Comparison of ENCODE assay signal across 24 cellular contexts in genomic region chr6:114543696-114544095, GRCh38.
"Had no signal": no experiment of that assay in that cellular context is flagged by ENCODE, and none has a peak within 500 bp of the region (broad histone marks: within the 10 kb centered on the region; RNA-seq: fewer than 3 reads in every experiment).

No MANE protein-coding gene starts in this region.

- H3K9me3 Mint-ChIP-seq: nephron, neural progenitor cell had no signal

- H3K4me2 ChIP-seq: neural progenitor cell had no signal

- H3K79me2 ChIP-seq: parathyroid adenoma had no signal

- H2AFZ ChIP-seq: neural progenitor cell, parathyroid adenoma had no signal

- H3K27me3 ChIP-seq: esophagus squamous epithelium, heart right ventricle, left lung, neural progenitor cell, transverse colon, vagina had no signal

- H3K4me1 Mint-ChIP-seq: naive thymus-derived CD4-positive, alpha-beta T cell; nephron; neural progenitor cell; stimulated activated naive B cell treated with anti-CD40 and anti-IgM and Interleukin-4, amounts not matched to agents 10 μg/mL and 1 μg/mL and 100 μg/mL, for 72 hours had no signal

- H3K4me1 ChIP-seq: esophagus squamous epithelium, heart right ventricle, left lung, neural progenitor cell, parathyroid adenoma, transverse colon, vagina had no signal

- H3K36me3 ChIP-seq: esophagus squamous epithelium, heart right ventricle, left lung, neural progenitor cell, transverse colon, vagina had no signal

- DNase-seq: dermis blood vessel endothelial cell; effector memory CD4-positive, alpha-beta T cell; erythroblast; esophagus squamous epithelium; foreskin melanocyte; glutamatergic neuron; heart right ventricle; hippocampal formation; left cardiac atrium; left lung; mesenchymal stem cell; midbrain; naive thymus-derived CD4-positive, alpha-beta T cell; stimulated activated CD4-positive, alpha-beta T cell treated with anti-CD3 and anti-CD28 coated beads, Interleukin-2, amount 100 ng/mL, for 24 hours; stimulated activated naive B cell treated with anti-CD40 and anti-IgM and Interleukin-4, amounts not matched to agents 10 μg/mL and 1 μg/mL and 100 μg/mL, for 72 hours; transverse colon had no signal

- H3K27ac Mint-ChIP-seq: naive thymus-derived CD4-positive, alpha-beta T cell; nephron; neural progenitor cell; progenitor cell of endocrine pancreas; stimulated activated naive B cell treated with anti-CD40 and anti-IgM and Interleukin-4, amounts not matched to agents 10 μg/mL and 1 μg/mL and 100 μg/mL, for 72 hours; stimulated activated naive CD8-positive, alpha-beta T cell treated with anti-CD3 and anti-CD28 coated beads, Interleukin-15, Interleukin-2, amounts not matched to agents 100 ng/mL and 50 ng/mL, for 24 hours had no signal

- H3K27ac ChIP-seq: coronary artery, esophagus squamous epithelium, heart right ventricle, left lung, neural progenitor cell, parathyroid adenoma, transverse colon, vagina had no signal

- H3K4me3 Mint-ChIP-seq: naive thymus-derived CD4-positive, alpha-beta T cell; nephron; neural progenitor cell; stimulated activated naive B cell treated with anti-CD40 and anti-IgM and Interleukin-4, amounts not matched to agents 10 μg/mL and 1 μg/mL and 100 μg/mL, for 72 hours; stimulated activated naive CD8-positive, alpha-beta T cell treated with anti-CD3 and anti-CD28 coated beads, Interleukin-15, Interleukin-2, amounts not matched to agents 100 ng/mL and 50 ng/mL, for 24 hours had no signal

- ATAC-seq: heart right ventricle; left cardiac atrium; left lung; naive thymus-derived CD4-positive, alpha-beta T cell; sciatic nerve; stimulated activated naive B cell treated with anti-CD40 and anti-IgM and Interleukin-4, amounts not matched to agents 10 μg/mL and 1 μg/mL and 100 μg/mL, for 72 hours had no signal

- H3K36me3 Mint-ChIP-seq: naive thymus-derived CD4-positive, alpha-beta T cell; neural progenitor cell; stimulated activated naive B cell treated with anti-CD40 and anti-IgM and Interleukin-4, amounts not matched to agents 10 μg/mL and 1 μg/mL and 100 μg/mL, for 72 hours had no signal

- H3K4me3 ChIP-seq: coronary artery, esophagus squamous epithelium, heart right ventricle, left lung, neural progenitor cell, transverse colon, vagina had no signal

- H3K27me3 Mint-ChIP-seq: naive thymus-derived CD4-positive, alpha-beta T cell; progenitor cell of endocrine pancreas; stimulated activated naive B cell treated with anti-CD40 and anti-IgM and Interleukin-4, amounts not matched to agents 10 μg/mL and 1 μg/mL and 100 μg/mL, for 72 hours; stimulated activated naive CD8-positive, alpha-beta T cell treated with anti-CD3 and anti-CD28 coated beads, Interleukin-15, Interleukin-2, amounts not matched to agents 100 ng/mL and 50 ng/mL, for 24 hours had no signal

- H3K9ac ChIP-seq: neural progenitor cell, parathyroid adenoma had no signal

- H3K9me3 ChIP-seq: esophagus squamous epithelium, transverse colon, vagina had no signal
